11 cellular contexts compared by ENCODE assay signal in the genomic region with DNA sequence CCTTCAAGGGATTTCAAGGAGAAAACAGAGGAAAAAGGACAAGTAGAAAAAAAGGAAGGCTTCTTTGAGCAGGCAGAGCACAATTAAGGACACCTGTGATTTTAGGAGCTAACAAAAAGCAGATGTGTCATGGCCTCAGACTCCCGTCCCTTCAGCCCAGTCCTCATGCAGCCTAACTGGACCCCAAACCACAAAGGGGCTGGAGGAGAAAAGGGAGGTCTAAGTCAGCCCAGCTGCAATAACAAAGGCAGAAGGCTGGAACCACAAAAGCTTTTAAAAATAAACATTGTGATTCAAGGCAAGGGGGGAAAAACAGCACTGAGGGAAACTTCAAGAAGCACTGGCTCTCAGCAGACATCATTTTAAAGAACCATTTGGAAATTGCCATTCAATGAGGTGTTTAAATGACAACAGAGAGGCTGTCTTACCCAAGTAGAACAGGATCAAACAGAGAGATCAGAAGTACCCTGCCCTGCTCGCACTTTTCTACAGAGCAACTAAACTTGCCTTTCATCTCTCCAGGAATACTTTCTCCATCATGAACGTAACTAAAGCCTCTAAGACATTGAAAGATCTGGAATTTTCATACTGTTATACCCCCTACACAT.
DNase-seq lines count a peak whose midpoint lies in the region; ATAC-seq and TF ChIP-seq lines count a peak whose summit lies in the region.
"Had no signal": no experiment of that assay in that cellular context is flagged by ENCODE, and none has a peak within 500 bp of the region (broad histone marks: within the 10 kb centered on the region; RNA-seq: fewer than 3 reads in every experiment).

No MANE protein-coding gene starts in this region.

- in situ Hi-C loops in G401 (cut with HindIII; ENCODE audit: low sequenced_read_pairs), result no loop called here

- H3K9me3 ChIP-seq in right cardiac atrium (ENCODE audit: control insufficient read depth, low read length), result peaks cover 8% of the 10 kb centered on the region

- no peaks in the 10 kb centered on the region for H3K36me3 ChIP-seq in kidney epithelial cell (ENCODE audit: control insufficient read depth, insufficient read depth, low read length)
- H3K36me3 ChIP-seq: heart left ventricle had no signal

- no peaks in the 10 kb centered on the region for H3K27me3 ChIP-seq in kidney epithelial cell (ENCODE audit: control insufficient read depth, insufficient read depth, low read length)
- no peaks in the 10 kb centered on the region for H3K27me3 ChIP-seq in right cardiac atrium (ENCODE audit: control insufficient read depth, insufficient read depth)
- H3K27me3 ChIP-seq: heart left ventricle had no signal

- no peak overlapping the region for H3K27ac ChIP-seq in right cardiac atrium (ENCODE audit: low read length)

- H3K4me1 ChIP-seq in right cardiac atrium (ENCODE audit: control insufficient read depth, insufficient read depth, low read length), result peaks cover 2% of the 10 kb centered on the region

- TF ChIP-seq CTCF in kidney epithelial cell (IDR thresholded peaks at IDR 0.05; ENCODE audit: insufficient read depth, low read length, poor library complexity, severe bottlenecking), result no peak

- H3K4me3 ChIP-seq in kidney epithelial cell (ENCODE audit: low read depth, low read length) (no peak overlapping the region), right cardiac atrium (ENCODE audit: low read length) (no peak overlapping the region)
- H3K4me3 ChIP-seq: heart left ventricle had no signal

- WGBS in right cardiac atrium, result 73% methylated on average over 3 of the region's 3 CpGs

- ATAC-seq in right cardiac atrium (no peak), GM19328 (IDR thresholded peaks at IDR 0.05; ENCODE audit: unreplicated experiment) (no peak)
- ATAC-seq: activated T-cell treated with anti-CD3 and anti-CD28 coated beads, Interleukin-2, amount 50 U/mL, for 4 hours had no signal

- peak; percentile 55 for DNase-seq in A172 (ENCODE audit: low spot score)
- DNase-seq in HS-27A (ENCODE audit: low read depth), result peak; percentile 66
- peak; percentile 93 for DNase-seq in brain pericyte (ENCODE audit: low read depth, low spot score)
- peak; percentile 67 for DNase-seq in kidney epithelial cell (ENCODE audit: low read depth)
- DNase-seq in HPDE6-E6E7 (ENCODE audit: extremely low spot score), result no peak
- DNase-seq in G401 (ENCODE audit: low spot score), result no peak
- DNase-seq in right cardiac atrium, result no peak
- DNase-seq: activated T-cell treated with anti-CD3 and anti-CD28 coated beads, Interleukin-2, amount 50 U/mL, for 4 hours; heart left ventricle; stimulated activated CD4-positive, alpha-beta T cell treated with anti-CD3 and anti-CD28 coated beads, Interleukin-15, amount 100 ng/mL, for 24 hours had no signal

- intact Hi-C loops in right cardiac atrium (cut with DNase I), result no loop called here

Comparison
In these comparisons a context has a peak if more than half of its experiments do, and no peak if none do; other contexts are left out.
1. DNase-seq: peak in A172 (single experiment), HS-27A (single experiment), brain pericyte (single experiment) and kidney epithelial cell (single experiment); none in HPDE6-E6E7 (single experiment), G401 (single experiment) and right cardiac atrium (0 of 3).